ENCODE assay signal across 26 cellular contexts in genomic region chr2:99593692-99594427, GRCh38.
DNase-seq lines count a peak whose midpoint lies in the region; FAIRE-seq and TF ChIP-seq lines count a peak whose summit lies in the region.
"Had no signal": no experiment of that assay in that cellular context is flagged by ENCODE, and none has a peak within 500 bp of the region (broad histone marks: within the 10 kb centered on the region; RNA-seq: fewer than 3 reads in every experiment).

No MANE protein-coding gene starts in this region.

- H2AFZ ChIP-seq in neuronal stem cell (ENCODE audit: low read length): no peak overlapping the region
- H2AFZ ChIP-seq: GM23338 had no signal

- H3K79me1 ChIP-seq in neuronal stem cell (ENCODE audit: low read depth, low read length): no peaks in the 10 kb centered on the region

- no peak overlapping the region for H3K4me2 ChIP-seq in neuronal stem cell (ENCODE audit: insufficient read depth, low read length, poor library complexity, severe bottlenecking)
- H3K4me2 ChIP-seq: BLaER1 treated with 17β-estradiol and CSF1 and Interleukin-3, amounts not matched to agents 10 nM and 100 nM; GM23338 had no signal

- no peak for TF ChIP-seq CTCF in chondrocyte (IDR thresholded peaks at IDR 0.05)
- no peak for TF ChIP-seq CTCF in type B pancreatic cell (conservative IDR thresholded peaks at IDR 0.05)

- H3K27me3 Mint-ChIP-seq in chondrocyte (ENCODE audit: low read depth) (no peaks in the 10 kb centered on the region), type B pancreatic cell (peaks cover 3% of the 10 kb centered on the region)
- H3K27me3 Mint-ChIP-seq: CD4-positive, alpha-beta memory T cell had no signal

- H3K27ac Mint-ChIP-seq in chondrocyte (ENCODE audit: unreplicated experiment) (peak overlapping the region; percentile 41), type B pancreatic cell (peak overlapping the region; percentile 43)
- H3K27ac Mint-ChIP-seq: CD4-positive, alpha-beta memory T cell; GM23338 had no signal

- no peaks in the 10 kb centered on the region for H3K9me3 ChIP-seq in neuronal stem cell (replicated peaks in 1 of 2; ENCODE audit: control insufficient read depth in 2 of 2, insufficient read depth in 1 of 2, low read depth in 1 of 2, low read length in 2 of 2)
- H3K9me3 ChIP-seq: Caco-2 had no signal

- peak overlapping the region; percentile 93 for H3K18ac ChIP-seq in neuronal stem cell (ENCODE audit: low read length)

- H2BK5ac ChIP-seq in neuronal stem cell (ENCODE audit: low read length): no peak overlapping the region

- H2BK15ac ChIP-seq in neuronal stem cell (ENCODE audit: low read length): peak overlapping the region; percentile 0

- H2BK12ac ChIP-seq in neuronal stem cell (ENCODE audit: low read length): peak overlapping the region; percentile 52

- TF ChIP-seq POLR2A in GM12892 (IDR thresholded peaks at IDR 0.05; ENCODE audit: low read depth, low read length): no peak

- H4K91ac ChIP-seq in neuronal stem cell (ENCODE audit: low read depth, low read length, poor library complexity): no peak overlapping the region

- H3K27ac ChIP-seq in neuronal stem cell (replicated peaks; ENCODE audit: low read length): no peak overlapping the region
- H3K27ac ChIP-seq: 22Rv1; BLaER1 treated with 17β-estradiol and CSF1 and Interleukin-3, amounts not matched to agents 10 nM and 100 nM; HL-60 had no signal

- no peak overlapping the region for H2BK120ac ChIP-seq in neuronal stem cell (ENCODE audit: low read depth, low read length)

- H2AK5ac ChIP-seq in neuronal stem cell (ENCODE audit: low read depth, low read length): peak overlapping the region; percentile 48

- DNase-seq in NCI-H82 (lab: John Stamatoyannopoulos, UW): peak; percentile 39
- DNase-seq in NCI-H82 treated with DMSO at 0.1 percent for 48 hours (lab: John Stamatoyannopoulos, UW; ENCODE audit: unreplicated experiment): no peak
- no peak for DNase-seq in chondrocyte (ENCODE audit: low spot score)
- peak; percentile 49 for DNase-seq in neuronal stem cell (ENCODE audit: low spot score)
- no peak for DNase-seq in type B pancreatic cell (ENCODE audit: extremely low spot score, unreplicated experiment)
- no peak for DNase-seq in NCI-H2107 (lab: John Stamatoyannopoulos, UW)
- DNase-seq in GM12892 (ENCODE audit: insufficient read length): no peak
- DNase-seq in NCI-H1105 (lab: John Stamatoyannopoulos, UW): no peak
- DNase-seq: Caco-2; CD4-positive, alpha-beta memory T cell; DMS 273 treated with DMSO at 0.1 percent for 48 hours; DMS79 treated with DMSO at 0.1 percent for 48 hours; HCEC 1CT; KBM-7; MM.1S; NCI-H1048; NCI-H1436 treated with DMSO at 0.1 percent for 48 hours; NCI-H2029; NCI-H524 treated with DMSO at 0.1 percent for 48 hours; SHP77 had no signal

- no peak overlapping the region for H3K9ac ChIP-seq in neuronal stem cell (ENCODE audit: low read depth, low read length, poor library complexity)
- H3K9ac ChIP-seq: BLaER1 treated with 17β-estradiol and CSF1 and Interleukin-3, amounts not matched to agents 10 nM and 100 nM had no signal

- no peak overlapping the region for H3K4me3 ChIP-seq in neuronal stem cell (ENCODE audit: low read length in 2 of 2)
- H3K4me3 ChIP-seq: BLaER1 treated with 17β-estradiol and CSF1 and Interleukin-3, amounts not matched to agents 10 nM and 100 nM; GM12878; GM23338 had no signal

- H3K14ac ChIP-seq in neuronal stem cell (ENCODE audit: low read length): no peak overlapping the region

- H3K4me1 ChIP-seq in neuronal stem cell (ENCODE audit: control insufficient read depth in 2 of 2, insufficient read depth in 1 of 2, low read depth in 1 of 2, low read length in 2 of 2): peaks cover 3 to 10% of the 10 kb centered on the region in 2 donors
- H3K4me1 ChIP-seq: BLaER1 treated with 17β-estradiol and CSF1 and Interleukin-3, amounts not matched to agents 10 nM and 100 nM; Caco-2 had no signal

- H3K4me3 Mint-ChIP-seq in chondrocyte (ENCODE audit: unreplicated experiment) (no peak overlapping the region), type B pancreatic cell (no peak overlapping the region)
- H3K4me3 Mint-ChIP-seq: CD4-positive, alpha-beta memory T cell; GM23338 had no signal

- no peak overlapping the region for H4K8ac ChIP-seq in neuronal stem cell (ENCODE audit: low read depth, low read length)

- no peaks in the 10 kb centered on the region for H3K27me3 ChIP-seq in neuronal stem cell (ENCODE audit: control insufficient read depth in 3 of 3, insufficient read depth in 3 of 3, low read depth in 1 of 3, low read length in 3 of 3)
- H3K27me3 ChIP-seq: BLaER1 treated with 17β-estradiol and CSF1 and Interleukin-3, amounts not matched to agents 10 nM and 100 nM had no signal

- H3K36me3 Mint-ChIP-seq in chondrocyte (ENCODE audit: low read depth) (peaks cover 9% of the 10 kb centered on the region), type B pancreatic cell (peaks cover 7% of the 10 kb centered on the region)
- H3K36me3 Mint-ChIP-seq: CD4-positive, alpha-beta memory T cell had no signal

- H3K36me3 ChIP-seq in neuronal stem cell (replicated peaks in 1 of 2; ENCODE audit: control insufficient read depth in 2 of 2, insufficient read depth in 2 of 2, low read length in 2 of 2): no peaks in the 10 kb centered on the region

- no peaks in the 10 kb centered on the region for H3K4me1 Mint-ChIP-seq in chondrocyte (ENCODE audit: low read depth)
- H3K4me1 Mint-ChIP-seq in type B pancreatic cell (ENCODE audit: unreplicated experiment): peaks cover 8% of the 10 kb centered on the region
- H3K4me1 Mint-ChIP-seq: CD4-positive, alpha-beta memory T cell; GM23338 had no signal

- H3K9me3 Mint-ChIP-seq in chondrocyte (ENCODE audit: low read depth): no peaks in the 10 kb centered on the region
- H3K9me3 Mint-ChIP-seq in type B pancreatic cell: no peaks in the 10 kb centered on the region
- H3K9me3 Mint-ChIP-seq: CD4-positive, alpha-beta memory T cell; GM23338 had no signal

- no peak for FAIRE-seq in GM12892 (lab: Jason Lieb, UNC)
- FAIRE-seq: GM12878, HepG2 had no signal

- peak overlapping the region; percentile 8 for H3K23ac ChIP-seq in neuronal stem cell (ENCODE audit: low read depth, low read length, poor library complexity)

- no peak overlapping the region for H3K4ac ChIP-seq in neuronal stem cell (ENCODE audit: low read length)

- no CpG with 5 or more reads among the region's 54 CpGs for WGBS in neuronal stem cell (ENCODE audit: extremely low coverage in 2 of 2, insufficient read length in 2 of 2, insufficient replicate concordance in 1 of 2), 2 donors

Comparison
In these comparisons a context has a peak if more than half of its experiments do, and no peak if none do; other contexts are left out.
1. DNase-seq: peak in NCI-H82 (single experiment) and neuronal stem cell (single experiment); none in NCI-H82 treated with DMSO at 0.1 percent for 48 hours (single experiment), chondrocyte (single experiment), type B pancreatic cell (single experiment), NCI-H2107 (single experiment), GM12892 (single experiment) and NCI-H1105 (single experiment).